9 cellular contexts compared by ENCODE assay signal in genomic region chr11:111734383-111735261, GRCh38. TPM values are rescaled to one million over a fixed set of nuclear protein-coding genes. Genes with fewer than 3 reads are reported as not detected.
DNase-seq lines count a peak whose midpoint lies in the region; ATAC-seq and TF ChIP-seq lines count a peak whose summit lies in the region.
"Had no signal": no experiment of that assay in that cellular context is flagged by ENCODE, and none has a peak within 500 bp of the region (broad histone marks: within the 10 kb centered on the region; RNA-seq: fewer than 3 reads in every experiment).

No MANE protein-coding gene starts in this region.

- H3K27me3 Mint-ChIP-seq in activated CD4-positive, alpha-beta T cell treated with anti-CD3 and anti-CD28 coated beads, Interleukin-2, amount 10 ng/mL, durations not matched to agents 24 days and 14 days = no peaks in the 10 kb centered on the region

- no peak overlapping the region for H2AFZ ChIP-seq in hepatocyte

- intact Hi-C loops in activated CD4-positive, alpha-beta T cell treated with anti-CD3 and anti-CD28 coated beads, Interleukin-2, amount 10 ng/mL, durations not matched to agents 24 days and 14 days (cut with micrococcal nuclease) = no loop called here

- H3K4me3 Mint-ChIP-seq in activated CD4-positive, alpha-beta T cell treated with anti-CD3 and anti-CD28 coated beads, Interleukin-2, amount 10 ng/mL, durations not matched to agents 24 days and 14 days = no peak overlapping the region

- H3K36me3 ChIP-seq in adipocyte (ENCODE audit: control insufficient read depth, insufficient read depth, low read length, severe bottlenecking) = peaks cover 18% of the 10 kb centered on the region
- no peaks in the 10 kb centered on the region for H3K36me3 ChIP-seq in hepatocyte (replicated peaks; ENCODE audit: insufficient read depth, low read depth)
- peaks cover 8% of the 10 kb centered on the region for H3K36me3 ChIP-seq in skeletal muscle satellite cell (ENCODE audit: insufficient read depth, low read length)

- no peaks in the 10 kb centered on the region for H3K79me2 ChIP-seq in hepatocyte

- no peak overlapping the region for H3K27ac Mint-ChIP-seq in activated CD4-positive, alpha-beta T cell treated with anti-CD3 and anti-CD28 coated beads, Interleukin-2, amount 10 ng/mL, durations not matched to agents 24 days and 14 days

- TF ChIP-seq CTCF in hepatocyte (IDR thresholded peaks at IDR 0.05; ENCODE audit: poor library complexity) = no peak

- peak overlapping the region; percentile 71 for H3K4me2 ChIP-seq in hepatocyte
- H3K4me2 ChIP-seq in skeletal muscle satellite cell (ENCODE audit: low read length) = peak overlapping the region; percentile 83

- ATAC-seq in HG03565 (IDR thresholded peaks at IDR 0.05; ENCODE audit: unreplicated experiment) = no peak

- no peaks in the 10 kb centered on the region for H3K9me3 ChIP-seq in adipocyte (ENCODE audit: control insufficient read depth, low read length)
- no peaks in the 10 kb centered on the region for H3K9me3 ChIP-seq in hepatocyte (ENCODE audit: low read depth)
- no peaks in the 10 kb centered on the region for H3K9me3 ChIP-seq in skeletal muscle satellite cell (replicated peaks; ENCODE audit: low read length)

- H3K9me3 Mint-ChIP-seq in activated CD4-positive, alpha-beta T cell treated with anti-CD3 and anti-CD28 coated beads, Interleukin-2, amount 10 ng/mL, durations not matched to agents 24 days and 14 days = no peaks in the 10 kb centered on the region

- DNase-seq in GM03348 (ENCODE audit: low spot score) (peak; percentile 15), adipocyte (ENCODE audit: low read depth) (peak; percentile 30), hepatocyte (ENCODE audit: low spot score) (no peak), SW 1271 (lab: John Stamatoyannopoulos, UW) (no peak)
- no peak for DNase-seq in stimulated activated CD4-positive, alpha-beta T cell treated with anti-CD3 and anti-CD28 coated beads, Interleukin-4, amount 100 ng/mL, for 4 hours
- no peak for DNase-seq in activated CD4-positive, alpha-beta T cell treated with anti-CD3 and anti-CD28 coated beads, Interleukin-2, amount 10 ng/mL, durations not matched to agents 24 days and 14 days
- DNase-seq: islet precursor cell had no signal

- H3K9ac ChIP-seq in adipocyte (ENCODE audit: low read length) (peak overlapping the region; percentile 95), skeletal muscle satellite cell (ENCODE audit: low read depth, low read length) (peak overlapping the region; percentile 91)

- H3K27ac ChIP-seq in hepatocyte = peak overlapping the region; percentile 96

- WGBS in hepatocyte (ENCODE audit: low lambda C conversion rate, missing lambda C conversion rate) = 76% methylated on average over 13 of the region's 13 CpGs

- no peaks in the 10 kb centered on the region for H3K4me1 Mint-ChIP-seq in activated CD4-positive, alpha-beta T cell treated with anti-CD3 and anti-CD28 coated beads, Interleukin-2, amount 10 ng/mL, durations not matched to agents 24 days and 14 days

- peaks cover 5% of the 10 kb centered on the region for H3K36me3 Mint-ChIP-seq in activated CD4-positive, alpha-beta T cell treated with anti-CD3 and anti-CD28 coated beads, Interleukin-2, amount 10 ng/mL, durations not matched to agents 24 days and 14 days (ENCODE audit: low read depth)

- H3K4me1 ChIP-seq in adipocyte (ENCODE audit: control insufficient read depth, insufficient read depth, low read length) (peaks cover 99% of the 10 kb centered on the region), hepatocyte (ENCODE audit: insufficient read depth) (peaks cover 42% of the 10 kb centered on the region), skeletal muscle satellite cell (ENCODE audit: control insufficient read depth, insufficient read depth, low read length) (peaks cover 86% of the 10 kb centered on the region)

- H3K27me3 ChIP-seq in adipocyte (replicated peaks; ENCODE audit: control insufficient read depth, insufficient read depth, low read length) (no peaks in the 10 kb centered on the region), hepatocyte (no peaks in the 10 kb centered on the region), skeletal muscle satellite cell (ENCODE audit: control insufficient read depth, insufficient read depth, low read length) (no peaks in the 10 kb centered on the region)

- H3K4me3 ChIP-seq in adipocyte (ENCODE audit: low read length) (peak overlapping the region; percentile 71), hepatocyte (no peak overlapping the region), skeletal muscle satellite cell (ENCODE audit: low read length) (peak overlapping the region; percentile 62)

- no peaks in the 10 kb centered on the region for H4K20me1 ChIP-seq in hepatocyte (ENCODE audit: insufficient read depth, poor library complexity, severe bottlenecking)

- no peaks in the 10 kb centered on the region for H3K9me2 ChIP-seq in hepatocyte (replicated peaks; ENCODE audit: insufficient read depth)

RNA-seq across cellular contexts. Expression of gene PPP2R1B, which starts 31.6 kb away (rescaled TPM):
- total RNA-seq in hepatocyte = 41.0 and 43.5 TPM in 2 replicates
- 22.7 and 25.3 TPM in 2 replicates for polyA plus RNA-seq in hepatocyte
- total RNA-seq in skeletal muscle satellite cell (2012; rRNA removed) = 24.1 and 25.8 TPM in 2 replicates
- total RNA-seq in activated CD4-positive, alpha-beta T cell treated with anti-CD3 and anti-CD28 coated beads, Interleukin-2, amount 10 ng/mL, durations not matched to agents 24 days and 14 days = 63.2 and 63.6 TPM in 2 replicates

Comparison
In these comparisons a context has a peak if more than half of its experiments do, and no peak if none do; other contexts are left out.
1. DNase-seq: peak in GM03348 (single experiment) and adipocyte (single experiment); none in hepatocyte (single experiment), stimulated activated CD4-positive, alpha-beta T cell treated with anti-CD3 and anti-CD28 coated beads, Interleukin-4, amount 100 ng/mL, for 4 hours (0 of 2), activated CD4-positive, alpha-beta T cell treated with anti-CD3 and anti-CD28 coated beads, Interleukin-2, amount 10 ng/mL, durations not matched to agents 24 days and 14 days (single experiment) and SW 1271 (0 of 2).